In the genomic region with DNA sequence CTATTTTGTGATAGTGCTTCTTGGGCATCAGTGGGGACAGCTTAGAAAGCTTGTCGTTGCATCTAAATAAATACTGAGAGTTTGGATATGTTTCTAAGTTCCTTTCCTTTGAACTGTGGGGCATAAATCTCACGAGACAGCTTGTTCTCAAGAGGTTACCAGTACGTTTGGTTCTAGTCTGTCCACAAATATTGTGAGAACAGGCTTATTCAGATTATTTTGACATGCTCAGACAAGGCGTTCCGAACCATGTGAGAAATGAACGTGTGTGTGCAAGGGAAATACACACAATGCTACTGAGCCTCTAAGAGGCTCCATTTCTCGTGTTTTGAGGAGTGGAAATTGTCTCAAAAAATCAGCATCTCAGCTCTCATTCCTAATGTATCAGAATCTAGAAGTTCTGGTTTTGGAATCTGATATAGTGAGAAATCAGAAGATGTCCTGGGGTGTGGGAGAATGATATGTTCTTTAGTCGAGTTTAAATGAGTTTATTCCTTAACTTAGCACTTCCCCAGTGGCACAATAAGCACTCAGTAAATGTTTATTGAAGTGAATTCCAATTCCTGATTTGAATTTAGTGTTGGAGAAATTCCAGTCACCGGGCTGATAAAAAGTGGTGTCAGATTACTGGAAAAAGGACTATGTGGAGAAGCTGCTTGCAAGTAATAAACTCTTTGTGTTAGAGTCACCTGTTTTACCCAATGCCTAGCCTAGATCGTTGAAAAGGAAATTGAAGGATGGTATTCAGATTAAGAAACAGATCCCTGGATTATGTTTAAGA, we compare ENCODE assay signal across 11 cellular contexts.
A peak's percentile ranks its signal among the peaks of the same experiment; 100 is the strongest.
DNase-seq lines count a peak whose midpoint lies in the region; TF ChIP-seq lines count a peak whose summit lies in the region.
"Had no signal": no experiment of that assay in that cellular context is flagged by ENCODE, and none has a peak within 500 bp of the region (broad histone marks: within the 10 kb centered on the region; RNA-seq: fewer than 3 reads in every experiment).

No MANE protein-coding gene starts in this region.

- CTCF ChIA-PET in GM10248 (lab: Yijun Ruan, JAX): interaction anchor here (1.0 kb wide), 1 partner anchor 11 kb away, joined by 3 read pairs; no protein-coding TSS in a partner anchor

- H3K4me3 ChIP-seq in astrocyte of the cerebellum (ENCODE audit: low read depth, low read length): no peak overlapping the region
- no peak overlapping the region for H3K4me3 ChIP-seq in right atrium auricular region
- no peak overlapping the region for H3K4me3 ChIP-seq in thymus (ENCODE audit: low read length)

- H3K4me1 ChIP-seq in right atrium auricular region (peaks cover 0 to 17% of the 10 kb centered on the region in 2 donors), thymus (ENCODE audit: control insufficient read depth, insufficient read depth, low read length) (no peaks in the 10 kb centered on the region)
- H3K4me1 ChIP-seq: Caco-2 had no signal

- H3K27me3 ChIP-seq in right atrium auricular region: no peaks in the 10 kb centered on the region
- H3K27me3 ChIP-seq in thymus (ENCODE audit: control insufficient read depth, insufficient read depth): no peaks in the 10 kb centered on the region

- H3K27ac ChIP-seq in right atrium auricular region (peak overlapping the region; percentile 16 to 66), thymus (ENCODE audit: low read depth) (peak overlapping the region; percentile 42)

- in situ Hi-C loops in astrocyte of the cerebellum (cut with HindIII; ENCODE audit: low sequenced_read_pairs): loop anchor here (25.0 kb wide), 1 partner anchor 898 kb away; the partner anchor contains the start of gene BCL6

- H3K36me3 ChIP-seq in right atrium auricular region (no peaks in the 10 kb centered on the region), thymus (ENCODE audit: control insufficient read depth, insufficient read depth) (no peaks in the 10 kb centered on the region)

- DNase-seq in NCI-H1048 (lab: John Stamatoyannopoulos, UW) (peak; percentile 79), astrocyte of the cerebellum (ENCODE audit: low read depth) (peak; percentile 50), right atrium auricular region (ENCODE audit: low spot score) (no peak), GM10248 (ENCODE audit: extremely low spot score) (no peak), GM19240 (ENCODE audit: insufficient read length, low spot score) (no peak), CD1c-positive myeloid dendritic cell (ENCODE audit: extremely low spot score) (no peak)
- DNase-seq: activated naive CD4-positive, alpha-beta T cell treated with anti-CD3 and anti-CD28 coated beads, Interleukin-2, amount 10 ng/mL, durations not matched to agents 7 days and 5 days; Caco-2; Kasumi-1; SHP77 had no signal

- no peaks in the 10 kb centered on the region for H3K9me3 ChIP-seq in right atrium auricular region
- no peaks in the 10 kb centered on the region for H3K9me3 ChIP-seq in thymus (ENCODE audit: control insufficient read depth)
- H3K9me3 ChIP-seq: Caco-2 had no signal

- POLR2A ChIA-PET in GM10248 (lab: Yijun Ruan, JAX): no interaction called here

- TF ChIP-seq CTCF in astrocyte of the cerebellum (IDR thresholded peaks at IDR 0.05; ENCODE audit: low read depth, low read length, missing control alignments): no peak
- no peak for TF ChIP-seq CTCF in right atrium auricular region (IDR thresholded peaks at IDR 0.05)
- no peak for TF ChIP-seq CTCF in GM10248 (IDR thresholded peaks at IDR 0.05; ENCODE audit: control extremely low read depth, extremely low read depth, low read depth, missing control alignments)

- WGBS in thymus: 96% methylated on average over 10 of the region's 10 CpGs

Comparison
In these comparisons a context has a peak if more than half of its experiments do, and no peak if none do; other contexts are left out.
1. DNase-seq: peak in NCI-H1048 (single experiment) and astrocyte of the cerebellum (single experiment); none in right atrium auricular region (single experiment), GM10248 (single experiment), GM19240 (single experiment) and CD1c-positive myeloid dendritic cell (single experiment).